In genomic region chr12:1115471-1116242, GRCh38 we compare ENCODE assay signal across 13 cellular contexts.
DNase-seq lines count a peak whose midpoint lies in the region; ATAC-seq and TF ChIP-seq lines count a peak whose summit lies in the region.
"Had no signal": no experiment of that assay in that cellular context is flagged by ENCODE, and none has a peak within 500 bp of the region (broad histone marks: within the 10 kb centered on the region; RNA-seq: fewer than 3 reads in every experiment).

No MANE protein-coding gene starts in this region.

- peak overlapping the region in 1 of 2 donors; percentile 46 for H3K27ac Mint-ChIP-seq in activated naive CD4-positive, alpha-beta T cell treated with anti-CD3 and anti-CD28 coated beads, Interleukin-2, amount 50 U/mL, for 72 hours
- no peak overlapping the region for H3K27ac Mint-ChIP-seq in activated CD4-positive, alpha-beta T cell treated with anti-CD3 and anti-CD28 coated beads, Interleukin-2, amount 10 ng/mL, durations not matched to agents 24 days and 14 days
- H3K27ac Mint-ChIP-seq: activated CD4-positive, alpha-beta T cell treated with anti-CD3 and anti-CD28 coated beads, Interleukin-2, amount 10 ng/mL, durations not matched to agents 7 days and 5 days; memory B cell had no signal

- H3K4me1 Mint-ChIP-seq in activated CD4-positive, alpha-beta T cell treated with anti-CD3 and anti-CD28 coated beads, Interleukin-2, amount 10 ng/mL, durations not matched to agents 24 days and 14 days = peaks cover 4% of the 10 kb centered on the region
- H3K4me1 Mint-ChIP-seq: memory B cell had no signal

- no peaks in the 10 kb centered on the region for H3K9me3 ChIP-seq in thyroid gland

- H3K4me1 ChIP-seq in thyroid gland = peaks cover 0 to 16% of the 10 kb centered on the region in 2 donors

- peak; percentile 84 for ATAC-seq in activated naive CD4-positive, alpha-beta T cell treated with anti-CD3 and anti-CD28 coated beads, Interleukin-2, amount 50 U/mL, for 72 hours
- ATAC-seq in SK-N-SH treated with all-trans-retinoic acid at 6 μM for 48 hours (peak; percentile 84), GM19035 (IDR thresholded peaks at IDR 0.05; ENCODE audit: unreplicated experiment) (no peak)
- ATAC-seq: sciatic nerve had no signal

- H3K27ac ChIP-seq in thyroid gland = peak overlapping the region in 2 of 3 donors; percentile 38 to 57

- no peak for TF ChIP-seq POLR2A in thyroid gland (IDR thresholded peaks at IDR 0.05)

- no peak overlapping the region for H3K4me3 Mint-ChIP-seq in activated CD4-positive, alpha-beta T cell treated with anti-CD3 and anti-CD28 coated beads, Interleukin-2, amount 10 ng/mL, durations not matched to agents 24 days and 14 days
- H3K4me3 Mint-ChIP-seq: activated CD4-positive, alpha-beta T cell treated with anti-CD3 and anti-CD28 coated beads, Interleukin-2, amount 10 ng/mL, durations not matched to agents 7 days and 5 days; memory B cell had no signal

- TF ChIP-seq CTCF in fibroblast of the aortic adventitia (IDR thresholded peaks at IDR 0.05; ENCODE audit: insufficient read depth, low read length) (no peak), thyroid gland (IDR thresholded peaks at IDR 0.05) (no peak)

- H3K9me3 Mint-ChIP-seq in activated naive CD4-positive, alpha-beta T cell treated with anti-CD3 and anti-CD28 coated beads, Interleukin-2, amount 50 U/mL, for 72 hours = no peaks in the 10 kb centered on the region
- H3K9me3 Mint-ChIP-seq in activated CD4-positive, alpha-beta T cell treated with anti-CD3 and anti-CD28 coated beads, Interleukin-2, amount 10 ng/mL, durations not matched to agents 24 days and 14 days = no peaks in the 10 kb centered on the region
- H3K9me3 Mint-ChIP-seq: activated CD4-positive, alpha-beta T cell treated with anti-CD3 and anti-CD28 coated beads, Interleukin-2, amount 10 ng/mL, durations not matched to agents 7 days and 5 days; memory B cell had no signal

- H3K27me3 ChIP-seq in thyroid gland = no peaks in the 10 kb centered on the region

- H3K36me3 Mint-ChIP-seq in activated naive CD4-positive, alpha-beta T cell treated with anti-CD3 and anti-CD28 coated beads, Interleukin-2, amount 50 U/mL, for 72 hours = no peaks in the 10 kb centered on the region
- no peaks in the 10 kb centered on the region for H3K36me3 Mint-ChIP-seq in activated CD4-positive, alpha-beta T cell treated with anti-CD3 and anti-CD28 coated beads, Interleukin-2, amount 10 ng/mL, durations not matched to agents 24 days and 14 days (ENCODE audit: low read depth)

- 40 to 42% methylated on average over 4 of the region's 4 CpGs for WGBS in thyroid gland, 2 donors

- DNase-seq in activated naive CD4-positive, alpha-beta T cell treated with anti-CD3 and anti-CD28 coated beads, Interleukin-2, amount 50 U/mL, for 72 hours (ENCODE audit: low spot score in 2 of 2) = no peak
- DNase-seq in activated naive CD4-positive, alpha-beta T cell treated with anti-CD3 and anti-CD28 coated beads, Interleukin-2, amount 50 U/mL, for 16 hours = no peak
- DNase-seq in fibroblast of the aortic adventitia (ENCODE audit: low read depth) (peak; percentile 73), thyroid gland (peak; percentile 52 to 54), SKM-1 (lab: John Stamatoyannopoulos, UW; ENCODE audit: unreplicated experiment) (no peak)
- no peak for DNase-seq in activated CD4-positive, alpha-beta T cell treated with anti-CD3 and anti-CD28 coated beads, Interleukin-2, amount 10 ng/mL, durations not matched to agents 24 days and 14 days
- DNase-seq: activated CD4-positive, alpha-beta T cell treated with anti-CD3 and anti-CD28 coated beads, Interleukin-2, amount 10 ng/mL, durations not matched to agents 7 days and 5 days; anterior cingulate cortex; NCI-H2171 treated with DMSO at 0.1 percent for 48 hours had no signal

- peaks cover under 1 to 2% of the 10 kb centered on the region in 2 donors for H3K36me3 ChIP-seq in thyroid gland

- intact Hi-C loops in thyroid gland (cut with DNase I) = loop anchor here (5.0 kb wide), 1 partner anchor 467 kb away; no protein-coding TSS in a partner anchor
- intact Hi-C loops in activated CD4-positive, alpha-beta T cell treated with anti-CD3 and anti-CD28 coated beads, Interleukin-2, amount 10 ng/mL, durations not matched to agents 24 days and 14 days (cut with micrococcal nuclease) = loop anchor here (5.0 to 10.0 kb wide), 3 partner anchors 99 to 492 kb away; no protein-coding TSS in a partner anchor

- H3K4me3 ChIP-seq in fibroblast of the aortic adventitia (ENCODE audit: low read depth, low read length) (no peak overlapping the region), thyroid gland (replicated peaks in 1 of 3) (no peak overlapping the region)

- H3K27me3 Mint-ChIP-seq in activated CD4-positive, alpha-beta T cell treated with anti-CD3 and anti-CD28 coated beads, Interleukin-2, amount 10 ng/mL, durations not matched to agents 24 days and 14 days = no peaks in the 10 kb centered on the region
- H3K27me3 Mint-ChIP-seq: activated CD4-positive, alpha-beta T cell treated with anti-CD3 and anti-CD28 coated beads, Interleukin-2, amount 10 ng/mL, durations not matched to agents 7 days and 5 days; memory B cell had no signal

TF ChIP-seq in SK-N-SH treated with all-trans-retinoic acid at 6 μM for 48 hours, 23 proteins besides CTCF, POLR2A, EP300 and RAD21:
- TF ChIP-seq ZNF8 (CRISPR knock-in tag; IDR thresholded peaks at IDR 0.05) (no peak), ISL1 (CRISPR knock-in tag; IDR thresholded peaks at IDR 0.05) (peak; percentile 16; the same call in 1 of the 2 replicates)

Comparison
In these comparisons a context has a peak if more than half of its experiments do, and no peak if none do; other contexts are left out.
1. DNase-seq: peak in fibroblast of the aortic adventitia (single experiment) and thyroid gland (2 of 2); none in activated naive CD4-positive, alpha-beta T cell treated with anti-CD3 and anti-CD28 coated beads, Interleukin-2, amount 50 U/mL, for 72 hours (0 of 2), activated naive CD4-positive, alpha-beta T cell treated with anti-CD3 and anti-CD28 coated beads, Interleukin-2, amount 50 U/mL, for 16 hours (single experiment), activated CD4-positive, alpha-beta T cell treated with anti-CD3 and anti-CD28 coated beads, Interleukin-2, amount 10 ng/mL, durations not matched to agents 24 days and 14 days (single experiment) and SKM-1 (single experiment).